12 cellular contexts compared by ENCODE assay signal in genomic region chr3:52240886-52241244, GRCh38. TPM values are rescaled to one million over a fixed set of nuclear protein-coding genes. Genes with fewer than 3 reads are reported as not detected.
DNase-seq lines count a peak whose midpoint lies in the region; ATAC-seq and TF ChIP-seq lines count a peak whose summit lies in the region.
"Had no signal": no experiment of that assay in that cellular context is flagged by ENCODE, and none has a peak within 500 bp of the region (broad histone marks: within the 10 kb centered on the region; RNA-seq: fewer than 3 reads in every experiment).

No MANE protein-coding gene starts in this region.

- H4K20me1 ChIP-seq in SK-N-SH (ENCODE audit: insufficient read depth): no peaks in the 10 kb centered on the region

- H3K27me3 Mint-ChIP-seq in endodermal cell (ENCODE audit: insufficient read depth): peaks cover 23% of the 10 kb centered on the region
- no peaks in the 10 kb centered on the region for H3K27me3 Mint-ChIP-seq in stimulated activated naive B cell treated with anti-CD40 and anti-IgM and Interleukin-4, amounts not matched to agents 10 μg/mL and 1 μg/mL and 100 μg/mL, for 72 hours

- H3K4me1 ChIP-seq in SK-N-SH (ENCODE audit: control insufficient read depth in 1 of 2, insufficient read depth in 2 of 2, low read depth in 1 of 2, low read length in 1 of 2) (peaks cover 12 to 54% of the 10 kb centered on the region in 2 experiments), endodermal cell (ENCODE audit: control insufficient read depth, insufficient read depth, low read length) (peaks cover 4% of the 10 kb centered on the region)

- 79% methylated on average over 3 of the region's 3 CpGs for WGBS in SK-N-SH (ENCODE audit: low lambda C conversion rate)
- 93 to 95% methylated on average over 3 of the region's 3 CpGs for WGBS in endodermal cell (ENCODE audit: insufficient coverage in 1 of 2, insufficient read length in 1 of 2), 2 experiments

- H3K9me3 ChIP-seq in SK-N-SH: no peaks in the 10 kb centered on the region
- H3K9me3 ChIP-seq in endodermal cell (ENCODE audit: control insufficient read depth, low read length): no peaks in the 10 kb centered on the region
- H3K9me3 ChIP-seq: A549, upper lobe of left lung had no signal

- H2AFZ ChIP-seq in SK-N-SH (ENCODE audit: low read depth): no peak overlapping the region

- CTCF ChIA-PET in SK-N-SH (lab: Yijun Ruan, JAX): interaction anchor here (0.6 to 9.0 kb wide), 7 partner anchors 9 to 267 kb away, joined by 3 to 63 read pairs (median 5); partner anchors contain the start of genes ABHD14B and WDR82

- no peaks in the 10 kb centered on the region for H3K36me3 Mint-ChIP-seq in endodermal cell (ENCODE audit: low read depth)
- H3K36me3 Mint-ChIP-seq in stimulated activated naive B cell treated with anti-CD40 and anti-IgM and Interleukin-4, amounts not matched to agents 10 μg/mL and 1 μg/mL and 100 μg/mL, for 72 hours: peaks cover 15 to 37% of the 10 kb centered on the region in 2 donors

- DNase-seq in NCI-H748 (lab: John Stamatoyannopoulos, UW; ENCODE audit: unreplicated experiment): peak; percentile 31
- no peak for DNase-seq in NCI-H748 treated with DMSO at 0.1 percent for 48 hours (lab: John Stamatoyannopoulos, UW)
- no peak for DNase-seq in SK-N-SH
- DNase-seq in endodermal cell: no peak
- DNase-seq in stimulated activated naive B cell treated with anti-CD40 and anti-IgM and Interleukin-4, amounts not matched to agents 10 μg/mL and 1 μg/mL and 100 μg/mL, for 72 hours: no peak
- DNase-seq in NCI-H2107 (lab: John Stamatoyannopoulos, UW): no peak
- DNase-seq in NCI-H526 treated with DMSO at 0.1 percent for 48 hours (lab: John Stamatoyannopoulos, UW): no peak

- TF ChIP-seq CTCF in SK-N-SH (IDR thresholded peaks at IDR 0.05): no peak
- TF ChIP-seq CTCF in endodermal cell (conservative IDR thresholded peaks at IDR 0.05): no peak

- H3K9ac ChIP-seq in SK-N-SH (no peak overlapping the region), endodermal cell (ENCODE audit: extremely low read depth, low read length, poor library complexity, severe bottlenecking) (no peak overlapping the region)

- H3K4me2 ChIP-seq in SK-N-SH: peak overlapping the region; percentile 89; the same call in 1 of the 2 replicates

- H3K4me3 Mint-ChIP-seq in endodermal cell: no peak overlapping the region
- H3K4me3 Mint-ChIP-seq in stimulated activated naive B cell treated with anti-CD40 and anti-IgM and Interleukin-4, amounts not matched to agents 10 μg/mL and 1 μg/mL and 100 μg/mL, for 72 hours: peak overlapping the region; percentile 46 to 94

- no peak for TF ChIP-seq RAD21 in SK-N-SH (IDR thresholded peaks at IDR 0.05; ENCODE audit: low read length)

- peaks cover 2% of the 10 kb centered on the region for H3K9me3 Mint-ChIP-seq in endodermal cell
- peaks cover 0 to 1% of the 10 kb centered on the region in 2 donors for H3K9me3 Mint-ChIP-seq in stimulated activated naive B cell treated with anti-CD40 and anti-IgM and Interleukin-4, amounts not matched to agents 10 μg/mL and 1 μg/mL and 100 μg/mL, for 72 hours

- no peak for TF ChIP-seq EP300 in SK-N-SH (IDR thresholded peaks at IDR 0.05; ENCODE audit: borderline replicate concordance in 1 of 2, low read depth in 1 of 2, low read length in 1 of 2)

- no peak for ATAC-seq in stimulated activated naive B cell treated with anti-CD40 and anti-IgM and Interleukin-4, amounts not matched to agents 10 μg/mL and 1 μg/mL and 100 μg/mL, for 72 hours (replicated peaks)
- ATAC-seq in GM19328 (IDR thresholded peaks at IDR 0.05; ENCODE audit: unreplicated experiment): no peak
- ATAC-seq: A549 had no signal

- H3F3A ChIP-seq in SK-N-SH (replicated peaks; ENCODE audit: insufficient read depth): peaks cover 24% of the 10 kb centered on the region

- H3K27ac ChIP-seq in SK-N-SH (ENCODE audit: low read depth in 2 of 2, low read length in 1 of 2) (peak overlapping the region; percentile 93 to 96; a peak in 3 of 4 replicates), endodermal cell (ENCODE audit: low read depth, low read length) (peak overlapping the region; percentile 30)

- H3K27me3 ChIP-seq in SK-N-SH (ENCODE audit: insufficient read depth): no peaks in the 10 kb centered on the region
- peaks cover 14% of the 10 kb centered on the region for H3K27me3 ChIP-seq in endodermal cell (ENCODE audit: control insufficient read depth, insufficient read depth, low read length, poor library complexity, severe bottlenecking)
- H3K27me3 ChIP-seq: upper lobe of left lung had no signal

- no peak overlapping the region for H3K4me3 ChIP-seq in SK-N-SH (ENCODE audit: low read depth in 2 of 2, low read length in 1 of 2)
- no peak overlapping the region for H3K4me3 ChIP-seq in endodermal cell (ENCODE audit: low read length)
- H3K4me3 ChIP-seq: A549 had no signal

- H3K79me2 ChIP-seq in SK-N-SH (ENCODE audit: insufficient read depth): peaks cover 43% of the 10 kb centered on the region

- peaks cover 24% of the 10 kb centered on the region for H3K4me1 Mint-ChIP-seq in endodermal cell
- H3K4me1 Mint-ChIP-seq in stimulated activated naive B cell treated with anti-CD40 and anti-IgM and Interleukin-4, amounts not matched to agents 10 μg/mL and 1 μg/mL and 100 μg/mL, for 72 hours: peaks cover 57 to 85% of the 10 kb centered on the region in 2 donors

- H3K36me3 ChIP-seq in SK-N-SH (replicated peaks in 1 of 2; ENCODE audit: control insufficient read depth in 1 of 2, insufficient read depth in 2 of 2, low read length in 1 of 2) (peaks cover 0 to under 1% of the 10 kb centered on the region in 2 experiments), endodermal cell (ENCODE audit: control insufficient read depth, insufficient read depth, low read length) (no peaks in the 10 kb centered on the region)
- H3K36me3 ChIP-seq: upper lobe of left lung had no signal

- H3K9me2 ChIP-seq in SK-N-SH: no peaks in the 10 kb centered on the region

- H3K27ac Mint-ChIP-seq in endodermal cell: no peak overlapping the region
- H3K27ac Mint-ChIP-seq in stimulated activated naive B cell treated with anti-CD40 and anti-IgM and Interleukin-4, amounts not matched to agents 10 μg/mL and 1 μg/mL and 100 μg/mL, for 72 hours: peak overlapping the region; percentile 88

- POLR2A ChIA-PET in SK-N-SH (lab: Yijun Ruan, JAX): interaction anchor here (1.3 to 4.6 kb wide), 3 partner anchors 38 to 215 kb away, joined by 3 to 67 read pairs (median 4); partner anchors contain the start of gene WDR82

TF ChIP-seq in SK-N-SH, 30 proteins besides CTCF, POLR2A, EP300 and RAD21:
- peak; percentile 56; the same call in 1 of the 2 replicates for TF ChIP-seq NFIC (IDR thresholded peaks at IDR 0.05; ENCODE audit: borderline replicate concordance)
- no peak for TF ChIP-seq FOSL2 (IDR thresholded peaks at IDR 0.05; ENCODE audit: borderline replicate concordance, low read depth)

RNA-seq across cellular contexts. Expression of gene TWF2, which starts 1.9 kb away (rescaled TPM):
- polyA plus RNA-seq in SK-N-SH (2012; rRNA removed): 157 and 188 TPM in 2 replicates
- 81.6 and 132 TPM in 2 replicates for polyA plus RNA-seq in SK-N-SH (2012; cell fraction: cytosol; rRNA removed)
- 125 and 150 TPM in 2 replicates for polyA plus RNA-seq in SK-N-SH (2012; cell fraction: nucleus; rRNA removed)
- total RNA-seq in endodermal cell: 10 to 100 TPM; 40.7 to 41.9 TPM
- 32.6 TPM for polyA plus RNA-seq in endodermal cell (2013, experiment 1 of 2)
- polyA plus RNA-seq in endodermal cell (2013, experiment 2 of 2): 27.3 TPM

RNA-seq across cellular contexts. Expression of gene PPM1M, which starts 4.7 kb away (rescaled TPM):
- polyA plus RNA-seq in SK-N-SH (2012; rRNA removed): 19.2 and 23.9 TPM in 2 replicates
- 11.7 and 15.6 TPM in 2 replicates for polyA plus RNA-seq in SK-N-SH (2012; cell fraction: cytosol; rRNA removed)
- polyA plus RNA-seq in SK-N-SH (2012; cell fraction: nucleus; rRNA removed): 56.2 and 60.9 TPM in 2 replicates
- total RNA-seq in endodermal cell: 1 to 10 TPM; 6.7 to 6.8 TPM
- polyA plus RNA-seq in endodermal cell (2013, experiment 1 of 2): 4.8 TPM
- 3.8 TPM for polyA plus RNA-seq in endodermal cell (2013, experiment 2 of 2)

RNA-seq across cellular contexts. Expression of gene TLR9, which starts 15.4 kb away (rescaled TPM):
- polyA plus RNA-seq in SK-N-SH (2012; rRNA removed): 0.12 TPM in 1 of 2 replicates, not detected in the other
- not detected in 2 replicates for polyA plus RNA-seq in SK-N-SH (2012; cell fraction: cytosol; rRNA removed)
- 0.31 and 0.38 TPM in 2 replicates for polyA plus RNA-seq in SK-N-SH (2012; cell fraction: nucleus; rRNA removed)
- total RNA-seq in endodermal cell: under 1 TPM in 1 of 2 donors, not detected in 1; 0.11 TPM
- 0.18 TPM for polyA plus RNA-seq in endodermal cell (2013, experiment 1 of 2)
- polyA plus RNA-seq in endodermal cell (2013, experiment 2 of 2): 0.17 TPM
- total RNA-seq: fibroblast of villous mesenchyme, lung microvascular endothelial cell had no signal

RNA-seq across cellular contexts. Expression of gene WDR82, which starts 37.6 kb away (rescaled TPM):
- 41.2 and 57.8 TPM in 2 replicates for polyA plus RNA-seq in SK-N-SH (2012; rRNA removed)
- 55.6 and 67.2 TPM in 2 replicates for polyA plus RNA-seq in SK-N-SH (2012; cell fraction: cytosol; rRNA removed)
- 11.1 and 24.5 TPM in 2 replicates for polyA plus RNA-seq in SK-N-SH (2012; cell fraction: nucleus; rRNA removed)
- 10 to 100 TPM; 78.4 to 84.2 TPM for total RNA-seq in endodermal cell
- polyA plus RNA-seq in endodermal cell (2013, experiment 1 of 2): 95.1 TPM
- polyA plus RNA-seq in endodermal cell (2013, experiment 2 of 2): 88.3 TPM

RNA-seq across cellular contexts. Expression of gene ALAS1, which starts 42.9 kb away (rescaled TPM):
- 42.4 and 47.9 TPM in 2 replicates for polyA plus RNA-seq in SK-N-SH (2012; rRNA removed)
- polyA plus RNA-seq in SK-N-SH (2012; cell fraction: cytosol; rRNA removed): 25.8 and 35.6 TPM in 2 replicates
- 43.9 and 67.3 TPM in 2 replicates for polyA plus RNA-seq in SK-N-SH (2012; cell fraction: nucleus; rRNA removed)
- total RNA-seq in endodermal cell: 10 to 100 TPM; 33.6 to 50.1 TPM
- 49.3 TPM for polyA plus RNA-seq in endodermal cell (2013, experiment 1 of 2)
- 41.2 TPM for polyA plus RNA-seq in endodermal cell (2013, experiment 2 of 2)
